In genomic region chr12:84994436-84994835, GRCh38 we compare ENCODE assay signal across 1 cellular context.
TF ChIP-seq lines count a peak whose summit lies in the region.

No MANE protein-coding gene starts in this region.

TF ChIP-seq in GM23338, 12 proteins besides CTCF, POLR2A, EP300 and RAD21 (continued from another document):
- no peak for TF ChIP-seq ZNF462 (CRISPR knock-in tag; IDR thresholded peaks at IDR 0.05)
- TF ChIP-seq POLR2AphosphoS5 (IDR thresholded peaks at IDR 0.05; ENCODE audit: low read depth) = no peak
- no peak for TF ChIP-seq ZNF331 (CRISPR knock-in tag; IDR thresholded peaks at IDR 0.05; ENCODE audit: low read depth)
- no peak for TF ChIP-seq EZH2phosphoT487 (IDR thresholded peaks at IDR 0.05; ENCODE audit: unreplicated experiment)
- TF ChIP-seq EZH2 (IDR thresholded peaks at IDR 0.05; ENCODE audit: low read depth, unreplicated experiment) = no peak
- no peak for TF ChIP-seq ETS1 (IDR thresholded peaks at IDR 0.05)
- no peak for TF ChIP-seq JUNB (IDR thresholded peaks at IDR 0.05; ENCODE audit: unreplicated experiment)
- no peak for TF ChIP-seq STAT1 (IDR thresholded peaks at IDR 0.05; ENCODE audit: unreplicated experiment)
- TF ChIP-seq NANOG (IDR thresholded peaks at IDR 0.05; ENCODE audit: borderline replicate concordance) = no peak
